2 cellular contexts compared by ENCODE assay signal in the genomic region with DNA sequence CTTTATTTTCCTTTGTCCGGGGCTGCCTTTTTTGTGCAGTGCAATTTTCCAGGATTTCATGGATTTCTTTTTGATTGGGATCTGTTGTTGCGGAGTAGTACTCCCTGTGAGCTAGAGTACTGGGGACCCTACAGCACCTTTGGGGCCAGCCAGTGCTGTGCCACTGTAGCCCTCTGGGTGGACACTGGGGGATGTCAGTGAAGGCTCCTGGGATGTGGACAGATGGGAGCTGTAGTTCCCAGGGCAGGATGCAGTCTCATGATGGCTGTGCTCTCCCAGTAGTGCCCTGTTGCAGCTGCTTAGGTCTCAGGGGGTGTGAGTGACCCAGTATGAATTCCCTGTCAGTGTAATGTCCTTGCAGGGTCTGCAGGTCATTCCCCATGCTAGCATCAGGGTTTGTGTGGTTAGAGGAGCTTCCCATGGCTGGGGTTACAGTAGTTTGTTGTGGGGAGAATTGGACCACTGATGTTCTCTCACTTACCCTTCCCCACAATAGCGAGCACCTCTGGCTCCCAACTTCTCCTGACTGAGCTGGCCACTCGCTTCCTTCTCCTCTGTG.
A peak's percentile ranks its signal among the peaks of the same experiment; 100 is the strongest.
TF ChIP-seq lines count a peak whose summit lies in the region.

No MANE protein-coding gene starts in this region.

TF ChIP-seq in HepG2, 621 proteins besides CTCF, POLR2A, EP300 and RAD21:
- TF ChIP-seq ZNF143 (CRISPR knock-in tag; IDR thresholded peaks at IDR 0.05) (peak; percentile 50; the same call in 1 of the 2 replicates), HIC2 (CRISPR knock-in tag; IDR thresholded peaks at IDR 0.05; ENCODE audit: low read depth) (no peak)

TF ChIP-seq in H1, 55 proteins besides CTCF, POLR2A, EP300 and RAD21:
- TF ChIP-seq TAF1 (IDR thresholded peaks at IDR 0.05; ENCODE audit: low read depth, low read length) (0 out of 2 replicates have a peak, but pooled peaks have one; percentile 24), SIX5 (IDR thresholded peaks at IDR 0.05; ENCODE audit: low read depth, low read length) (peak; percentile 29; the same call in 1 of the 2 replicates), EZH2 (IDR thresholded peaks at IDR 0.05; ENCODE audit: low read depth, low read length, severe bottlenecking) (no peak), CHD2 (IDR thresholded peaks at IDR 0.05; ENCODE audit: low read length) (no peak)
TF ChIP-seq in H1: peak in this region for 2.
